In the genomic region with DNA sequence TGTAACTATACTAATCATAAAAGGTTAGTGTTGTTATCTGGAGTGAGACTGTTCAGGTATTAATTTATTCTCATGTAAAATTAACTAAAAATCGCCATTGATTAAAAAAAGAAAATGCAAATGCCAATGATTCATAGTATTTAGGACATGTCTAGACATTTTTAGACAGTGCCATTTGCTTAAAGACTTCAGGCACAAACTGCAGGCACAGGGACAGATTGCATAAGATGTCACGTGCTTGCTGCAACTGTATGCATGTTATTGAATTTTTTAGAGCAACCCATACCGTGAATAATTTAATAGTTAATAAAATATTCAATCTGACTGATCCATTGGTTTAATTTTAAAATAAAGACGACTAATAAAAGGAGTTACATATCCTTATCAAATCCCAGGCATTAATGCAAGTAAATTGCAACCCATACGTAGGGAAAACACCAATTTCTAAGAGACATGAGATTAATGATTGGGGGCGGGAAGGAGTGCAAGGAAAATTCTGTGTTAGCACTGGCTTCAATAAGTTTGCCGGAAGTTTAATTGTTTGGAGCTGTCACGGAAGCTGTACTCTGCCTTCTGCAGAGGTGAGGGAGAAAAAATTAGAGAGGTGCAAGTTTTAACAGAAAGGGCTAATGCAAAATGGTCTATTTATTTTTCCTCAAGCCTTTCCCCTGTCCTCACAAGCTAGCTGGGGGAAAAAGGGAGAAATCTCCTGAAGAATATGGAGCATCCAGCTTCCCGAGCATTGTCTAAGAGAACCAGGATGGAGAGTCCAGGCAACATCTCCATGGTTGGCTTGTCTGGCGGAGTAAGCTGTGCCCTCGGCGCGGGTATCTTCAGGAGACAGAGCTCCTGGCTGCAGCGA, we compare ENCODE assay signal across 9 cellular contexts. TPM values are rescaled to one million over a fixed set of nuclear protein-coding genes. Genes with fewer than 3 reads are reported as not detected.
DNase-seq lines count a peak whose midpoint lies in the region; ATAC-seq and TF ChIP-seq lines count a peak whose summit lies in the region.
"Had no signal": no experiment of that assay in that cellular context is flagged by ENCODE, and none has a peak within 500 bp of the region (broad histone marks: within the 10 kb centered on the region; RNA-seq: fewer than 3 reads in every experiment).

No MANE protein-coding gene starts in this region.

- intact Hi-C loops in activated T-helper 1 cell treated with anti-CD3 and anti-CD28 coated beads, Interleukin-12 subunit alpha, Interleukin-12 subunit beta, Interleukin-2, Interleukin-4 antibody, amounts not matched to agents 30 ng/mL and 10 ng/mL and 1 ng/mL, durations not matched to agents 14 hours and 24 hours and 36 hours (cut with micrococcal nuclease), result no loop called here

- CTCF ChIA-PET in HEK293 (lab: Yijun Ruan, JAX), result no interaction called here

- peak overlapping the region; percentile 65 for H3K9ac ChIP-seq in SK-N-MC (ENCODE audit: insufficient read length)

- H3K27ac ChIP-seq in HEK293 (ENCODE audit: extremely low read depth, low read depth, low read length), result peak overlapping the region; percentile 95
- H3K27ac ChIP-seq in SK-N-MC, result peak overlapping the region; percentile 72

- POLR2A ChIA-PET in HEK293 (lab: Yijun Ruan, JAX), result interaction anchor here (1.0 kb wide), 1 partner anchor 89 kb away, joined by 3 read pairs; no protein-coding TSS in a partner anchor

- H3K9me3 ChIP-seq in HEK293 (ENCODE audit: control insufficient read depth, insufficient read depth, low read depth, low read length) (no peaks in the 10 kb centered on the region), SK-N-MC (ENCODE audit: low read depth, low read length) (no peaks in the 10 kb centered on the region)

- no peaks in the 10 kb centered on the region for H3K36me3 Mint-ChIP-seq in glutamatergic neuron (ENCODE audit: unreplicated experiment)
- no peaks in the 10 kb centered on the region for H3K36me3 Mint-ChIP-seq in activated T-helper 1 cell treated with anti-CD3 and anti-CD28 coated beads, Interleukin-12 subunit alpha, Interleukin-12 subunit beta, Interleukin-2, Interleukin-4 antibody, amounts not matched to agents 30 ng/mL and 10 ng/mL and 1 ng/mL, durations not matched to agents 14 hours and 24 hours and 36 hours (ENCODE audit: low read depth)

- H3K27ac Mint-ChIP-seq in glutamatergic neuron (ENCODE audit: unreplicated experiment), result peak overlapping the region; percentile 97
- no peak overlapping the region for H3K27ac Mint-ChIP-seq in activated T-helper 1 cell treated with anti-CD3 and anti-CD28 coated beads, Interleukin-12 subunit alpha, Interleukin-12 subunit beta, Interleukin-2, Interleukin-4 antibody, amounts not matched to agents 30 ng/mL and 10 ng/mL and 1 ng/mL, durations not matched to agents 14 hours and 24 hours and 36 hours

- peaks cover 24% of the 10 kb centered on the region for H3K9me3 Mint-ChIP-seq in glutamatergic neuron (ENCODE audit: unreplicated experiment)
- H3K9me3 Mint-ChIP-seq in activated T-helper 1 cell treated with anti-CD3 and anti-CD28 coated beads, Interleukin-12 subunit alpha, Interleukin-12 subunit beta, Interleukin-2, Interleukin-4 antibody, amounts not matched to agents 30 ng/mL and 10 ng/mL and 1 ng/mL, durations not matched to agents 14 hours and 24 hours and 36 hours, result no peaks in the 10 kb centered on the region

- TF ChIP-seq CTCF in HEK293 (tag by site-specific recombination; IDR thresholded peaks at IDR 0.05) (no peak), glutamatergic neuron (IDR thresholded peaks at IDR 0.05; ENCODE audit: partially characterized antibody, unreplicated experiment) (no peak)

- peaks cover 23% of the 10 kb centered on the region for H3K27me3 Mint-ChIP-seq in glutamatergic neuron (ENCODE audit: unreplicated experiment)
- H3K27me3 Mint-ChIP-seq in activated T-helper 1 cell treated with anti-CD3 and anti-CD28 coated beads, Interleukin-12 subunit alpha, Interleukin-12 subunit beta, Interleukin-2, Interleukin-4 antibody, amounts not matched to agents 30 ng/mL and 10 ng/mL and 1 ng/mL, durations not matched to agents 14 hours and 24 hours and 36 hours (ENCODE audit: insufficient read depth), result peaks cover 39% of the 10 kb centered on the region

- DNase-seq in SK-N-MC (ENCODE audit: low read depth, low spot score), result peak; percentile 65
- no peak for DNase-seq in glutamatergic neuron
- DNase-seq in skeletal muscle cell (ENCODE audit: low read depth), result no peak
- DNase-seq in activated T-helper 1 cell treated with anti-CD3 and anti-CD28 coated beads, Interleukin-12 subunit alpha, Interleukin-12 subunit beta, Interleukin-2, Interleukin-4 antibody, amounts not matched to agents 30 ng/mL and 10 ng/mL and 1 ng/mL, durations not matched to agents 14 hours and 24 hours and 36 hours (ENCODE audit: low spot score), result no peak
- no peak for DNase-seq in NCI-H2081 (lab: John Stamatoyannopoulos, UW)

- peak overlapping the region; percentile 87 for H3K4me3 ChIP-seq in HEK293 (ENCODE audit: low read depth, low read length)
- peak overlapping the region; percentile 87 for H3K4me3 ChIP-seq in SK-N-MC
- H3K4me3 ChIP-seq in skeletal muscle cell (ENCODE audit: low read depth, low read length), result peak overlapping the region; percentile 65

- ATAC-seq in HG03175 (IDR thresholded peaks at IDR 0.05; ENCODE audit: unreplicated experiment) (no peak), GM18868 (IDR thresholded peaks at IDR 0.05; ENCODE audit: unreplicated experiment) (no peak)

- peaks cover 20% of the 10 kb centered on the region for H3K4me1 Mint-ChIP-seq in glutamatergic neuron (ENCODE audit: low read depth, unreplicated experiment)
- H3K4me1 Mint-ChIP-seq in activated T-helper 1 cell treated with anti-CD3 and anti-CD28 coated beads, Interleukin-12 subunit alpha, Interleukin-12 subunit beta, Interleukin-2, Interleukin-4 antibody, amounts not matched to agents 30 ng/mL and 10 ng/mL and 1 ng/mL, durations not matched to agents 14 hours and 24 hours and 36 hours (ENCODE audit: low read depth), result peaks cover 11% of the 10 kb centered on the region

- peaks cover 10% of the 10 kb centered on the region for H3K4me1 ChIP-seq in HEK293 (ENCODE audit: control insufficient read depth, insufficient read depth, low read length)

- no peaks in the 10 kb centered on the region for H3K36me3 ChIP-seq in HEK293 (ENCODE audit: control insufficient read depth in 2 of 2, insufficient read depth in 1 of 2, low read length in 2 of 2)
- no peaks in the 10 kb centered on the region for H3K36me3 ChIP-seq in SK-N-MC (ENCODE audit: insufficient read depth, low read length)

- H3K4me3 Mint-ChIP-seq in glutamatergic neuron (ENCODE audit: unreplicated experiment), result peak overlapping the region; percentile 97
- H3K4me3 Mint-ChIP-seq in activated T-helper 1 cell treated with anti-CD3 and anti-CD28 coated beads, Interleukin-12 subunit alpha, Interleukin-12 subunit beta, Interleukin-2, Interleukin-4 antibody, amounts not matched to agents 30 ng/mL and 10 ng/mL and 1 ng/mL, durations not matched to agents 14 hours and 24 hours and 36 hours, result no peak overlapping the region

TF ChIP-seq in HEK293, 187 proteins besides CTCF, POLR2A, EP300 and RAD21 (continues in another document):
- peak; percentile 99 for TF ChIP-seq ZBTB44 (tag by site-specific recombination; IDR thresholded peaks at IDR 0.05)
- peak; percentile 28; the same call in 1 of the 2 replicates for TF ChIP-seq KLF10 (tag by site-specific recombination; IDR thresholded peaks at IDR 0.05)
- 0 out of 2 replicates have a peak, but pooled peaks have one; percentile 75 for TF ChIP-seq ZNF792 (tag by site-specific recombination; IDR thresholded peaks at IDR 0.05)
- 0 out of 2 replicates have a peak, but pooled peaks have one; percentile 59 for TF ChIP-seq ZNF558 (tag by site-specific recombination; IDR thresholded peaks at IDR 0.05)
- TF ChIP-seq, protein P1, sequence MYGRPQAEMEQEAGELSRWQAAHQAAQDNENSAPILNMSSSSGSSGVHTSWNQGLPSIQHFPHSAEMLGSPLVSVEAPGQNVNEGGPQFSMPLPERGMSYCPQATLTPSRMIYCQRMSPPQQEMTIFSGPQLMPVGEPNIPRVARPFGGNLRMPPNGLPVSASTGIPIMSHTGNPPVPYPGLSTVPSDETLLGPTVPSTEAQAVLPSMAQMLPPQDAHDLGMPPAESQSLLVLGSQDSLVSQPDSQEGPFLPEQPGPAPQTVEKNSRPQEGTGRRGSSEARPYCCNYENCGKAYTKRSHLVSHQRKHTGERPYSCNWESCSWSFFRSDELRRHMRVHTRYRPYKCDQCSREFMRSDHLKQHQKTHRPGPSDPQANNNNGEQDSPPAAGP (tag by site-specific recombination; IDR thresholded peaks at IDR 0.05), result no peak
- TF ChIP-seq GLI4 (tag by site-specific recombination; IDR thresholded peaks at IDR 0.05), result 0 out of 2 replicates have a peak, but pooled peaks have one; percentile 0
- TF ChIP-seq ZNF670 (tag by site-specific recombination; IDR thresholded peaks at IDR 0.05; ENCODE audit: low read depth), result no peak
- peak; percentile 83 for TF ChIP-seq ZNF335 (tag by site-specific recombination; conservative IDR thresholded peaks at IDR 0.05)
- TF ChIP-seq IKZF3 (tag by site-specific recombination; IDR thresholded peaks at IDR 0.05), result peak; percentile 33; the same call in 1 of the 2 replicates
- TF ChIP-seq SP7 (tag by site-specific recombination; IDR thresholded peaks at IDR 0.05), result peak; percentile 14; the same call in 1 of the 2 replicates
- TF ChIP-seq ZNF624 (tag by site-specific recombination; IDR thresholded peaks at IDR 0.05), result no peak

RNA-seq across cellular contexts. Expression of gene EDIL3, which starts 2.9 kb away (rescaled TPM):
- 220 TPM for total RNA-seq in glutamatergic neuron (ENCODE audit: unreplicated experiment)
- total RNA-seq in activated T-helper 1 cell treated with anti-CD3 and anti-CD28 coated beads, Interleukin-12 subunit alpha, Interleukin-12 subunit beta, Interleukin-2, Interleukin-4 antibody, amounts not matched to agents 30 ng/mL and 10 ng/mL and 1 ng/mL, durations not matched to agents 14 hours and 24 hours and 36 hours, result not detected in 2 replicates
- total RNA-seq: T-helper 1 cell treated with Interleukin-12 subunit alpha and Interleukin-12 subunit beta and Interleukin-4 antibody, amounts not matched to agents 30 ng/mL and 1 ng/mL, for 36 hours had no signal

Comparison
In these comparisons a context has a peak if more than half of its experiments do, and no peak if none do; other contexts are left out.
1. RNA of gene EDIL3, which starts 2.9 kb away (total RNA-seq): 220 TPM in glutamatergic neuron (single experiment); not detected in activated T-helper 1 cell treated with anti-CD3 and anti-CD28 coated beads, Interleukin-12 subunit alpha, Interleukin-12 subunit beta, Interleukin-2, Interleukin-4 antibody, amounts not matched to agents 30 ng/mL and 10 ng/mL and 1 ng/mL, durations not matched to agents 14 hours and 24 hours and 36 hours; every median in the first group is over 100 times any median in the second.
2. Peak in every context shown above with its lines, with median percentiles within 50 percentile points of each other: H3K4me3 ChIP-seq.